Comparison of ENCODE assay signal across 23 cellular contexts in genomic region chr9:17609312-17610005, GRCh38. TPM values are rescaled to one million over a fixed set of nuclear protein-coding genes. Genes with fewer than 3 reads are reported as not detected.
DNase-seq lines count a peak whose midpoint lies in the region; TF ChIP-seq lines count a peak whose summit lies in the region.
"Had no signal": no experiment of that assay in that cellular context is flagged by ENCODE, and none has a peak within 500 bp of the region (broad histone marks: within the 10 kb centered on the region; RNA-seq: fewer than 3 reads in every experiment).

No MANE protein-coding gene starts in this region.

- no peak overlapping the region for H3K27ac Mint-ChIP-seq in endothelial cell (ENCODE audit: unreplicated experiment)
- H3K27ac Mint-ChIP-seq: CD14-positive monocyte; CD8-positive, alpha-beta memory T cell; IgD-negative memory B cell had no signal

- intact Hi-C loops in esophagus muscularis mucosa (cut with DNase I): no loop called here

- WGBS in esophagus muscularis mucosa: 77% methylated on average over 7 of the region's 7 CpGs
- WGBS in hepatocyte (ENCODE audit: low lambda C conversion rate, missing lambda C conversion rate): 73% methylated on average over 7 of the region's 7 CpGs

- no peaks in the 10 kb centered on the region for H3K36me3 Mint-ChIP-seq in endothelial cell (ENCODE audit: low read depth, unreplicated experiment)
- H3K36me3 Mint-ChIP-seq: CD14-positive monocyte; CD8-positive, alpha-beta memory T cell; IgD-negative memory B cell had no signal

- no peak overlapping the region for H3K4me3 ChIP-seq in esophagus muscularis mucosa
- H3K4me3 ChIP-seq in hepatocyte: no peak overlapping the region

- TF ChIP-seq EP300 in esophagus muscularis mucosa (IDR thresholded peaks at IDR 0.05): no peak

- peaks cover 9 to 19% (median 15%) of the 10 kb centered on the region in 4 donors for H3K4me1 ChIP-seq in esophagus muscularis mucosa
- H3K4me1 ChIP-seq in hepatocyte (ENCODE audit: insufficient read depth): no peaks in the 10 kb centered on the region
- H3K4me1 ChIP-seq: BE2C had no signal

- no peaks in the 10 kb centered on the region for H3K27me3 ChIP-seq in esophagus muscularis mucosa
- no peaks in the 10 kb centered on the region for H3K27me3 ChIP-seq in hepatocyte

- H3K27me3 Mint-ChIP-seq in endothelial cell (ENCODE audit: unreplicated experiment): no peaks in the 10 kb centered on the region
- H3K27me3 Mint-ChIP-seq: CD8-positive, alpha-beta memory T cell; IgD-negative memory B cell had no signal

- peaks cover 18% of the 10 kb centered on the region for H3K4me1 Mint-ChIP-seq in endothelial cell (ENCODE audit: unreplicated experiment)
- H3K4me1 Mint-ChIP-seq: CD14-positive monocyte; CD8-positive, alpha-beta memory T cell; IgD-negative memory B cell had no signal

- H3K36me3 ChIP-seq in esophagus muscularis mucosa (no peaks in the 10 kb centered on the region), hepatocyte (replicated peaks; ENCODE audit: insufficient read depth, low read depth) (no peaks in the 10 kb centered on the region)
- H3K36me3 ChIP-seq: BE2C had no signal

- DNase-seq in NCI-H82 (lab: John Stamatoyannopoulos, UW): peak; percentile 49
- DNase-seq in NCI-H82 treated with DMSO at 0.1 percent for 48 hours (lab: John Stamatoyannopoulos, UW; ENCODE audit: unreplicated experiment): no peak
- peak; percentile 76 to 81 for DNase-seq in NCI-H524 (lab: John Stamatoyannopoulos, UW)
- DNase-seq in esophagus muscularis mucosa (ENCODE audit: extremely low spot score): peak; percentile 78
- DNase-seq in hepatocyte (ENCODE audit: low spot score): no peak
- no peak for DNase-seq in endothelial cell (ENCODE audit: low spot score)
- DNase-seq in SW 1271 (lab: John Stamatoyannopoulos, UW): no peak
- DNase-seq: 8988T; ACHN; BE2C; CD8-positive, alpha-beta memory T cell; DMS53; HCEC 1CT; NCI-H1048; NCI-H1417; NCI-H187; NCI-H2081 treated with DMSO at 0.1 percent for 48 hours; NCI-H526 treated with DMSO at 0.1 percent for 48 hours; SK-N-SH had no signal

- H3K9me2 ChIP-seq in hepatocyte (replicated peaks; ENCODE audit: insufficient read depth): no peaks in the 10 kb centered on the region
- H3K9me2 ChIP-seq: SK-N-SH had no signal

- H3K9me3 ChIP-seq in esophagus muscularis mucosa: no peaks in the 10 kb centered on the region
- H3K9me3 ChIP-seq in hepatocyte (ENCODE audit: low read depth): no peaks in the 10 kb centered on the region
- H3K9me3 ChIP-seq: BE2C, SK-N-SH had no signal

- no peak overlapping the region for H3K4me2 ChIP-seq in hepatocyte
- H3K4me2 ChIP-seq: KMS-11, SK-N-SH had no signal

- TF ChIP-seq CTCF in esophagus muscularis mucosa (IDR thresholded peaks at IDR 0.05) (no peak), hepatocyte (IDR thresholded peaks at IDR 0.05; ENCODE audit: poor library complexity) (no peak), endothelial cell (IDR thresholded peaks at IDR 0.05; ENCODE audit: unreplicated experiment) (no peak)

- H4K20me1 ChIP-seq in hepatocyte (ENCODE audit: insufficient read depth, poor library complexity, severe bottlenecking): no peaks in the 10 kb centered on the region

- no peak overlapping the region for H3K4me3 Mint-ChIP-seq in endothelial cell (ENCODE audit: unreplicated experiment)
- H3K4me3 Mint-ChIP-seq: CD14-positive monocyte; CD8-positive, alpha-beta memory T cell; IgD-negative memory B cell had no signal

- no peaks in the 10 kb centered on the region for H3K9me3 Mint-ChIP-seq in endothelial cell (ENCODE audit: unreplicated experiment)

- no peak overlapping the region for H3K27ac ChIP-seq in esophagus muscularis mucosa (replicated peaks in 1 of 4)
- no peak overlapping the region for H3K27ac ChIP-seq in hepatocyte
- H3K27ac ChIP-seq: HL-60, KMS-11 had no signal

- no peak overlapping the region for H2AFZ ChIP-seq in hepatocyte

- TF ChIP-seq POLR2A in esophagus muscularis mucosa (IDR thresholded peaks at IDR 0.05; ENCODE audit: low read depth): no peak

- H3K79me2 ChIP-seq in hepatocyte: no peaks in the 10 kb centered on the region

RNA-seq across cellular contexts. Expression of gene SH3GL2, which starts 30.6 kb away (rescaled TPM):
- 1 to 10 TPM; 3.3 to 6.7 (median 5.2) TPM for total RNA-seq in esophagus muscularis mucosa
- 5.0 and 5.8 TPM in 2 replicates for total RNA-seq in hepatocyte
- polyA plus RNA-seq in hepatocyte: 2.8 and 4.9 TPM in 2 replicates
- 1.6 TPM for total RNA-seq in endothelial cell (ENCODE audit: unreplicated experiment)
- total RNA-seq: CD8-positive, alpha-beta memory T cell had no signal
- polyA plus RNA-seq: CD14-positive monocyte; CD8-positive, alpha-beta memory T cell; IgD-negative memory B cell had no signal

Comparison
In these comparisons a context has a peak if more than half of its experiments do, and no peak if none do; other contexts are left out.
1. DNase-seq: peak in NCI-H82 (single experiment), NCI-H524 (2 of 2) and esophagus muscularis mucosa (single experiment); none in NCI-H82 treated with DMSO at 0.1 percent for 48 hours (single experiment), hepatocyte (single experiment), endothelial cell (single experiment) and SW 1271 (0 of 2).